8 cellular contexts compared by ENCODE assay signal in genomic region chr2:231057590-231057989, GRCh38. TPM values are rescaled to one million over a fixed set of nuclear protein-coding genes. Genes with fewer than 3 reads are reported as not detected.
DNase-seq lines count a peak whose midpoint lies in the region; ATAC-seq and TF ChIP-seq lines count a peak whose summit lies in the region.

No MANE protein-coding gene starts in this region.

- ATAC-seq in CD4-positive, CD25-positive, alpha-beta regulatory T cell (ENCODE audit: low read depth in 2 of 2) = no peak
- ATAC-seq in GM21619 (IDR thresholded peaks at IDR 0.05; ENCODE audit: unreplicated experiment) = no peak

- H3K4me1 Mint-ChIP-seq in CD4-positive, CD25-positive, alpha-beta regulatory T cell = peaks cover 17 to 58% (median 44%) of the 10 kb centered on the region in 4 donors
- peaks cover 29% of the 10 kb centered on the region for H3K4me1 Mint-ChIP-seq in nephron progenitor cell

- H3K27me3 ChIP-seq in CD4-positive, CD25-positive, alpha-beta regulatory T cell (ENCODE audit: control insufficient read depth, insufficient read depth, low read length) = peaks cover 1% of the 10 kb centered on the region
- no peaks in the 10 kb centered on the region for H3K27me3 ChIP-seq in dorsolateral prefrontal cortex

- peak overlapping the region; percentile 84 for H3K4me3 ChIP-seq in CD4-positive, CD25-positive, alpha-beta regulatory T cell (ENCODE audit: low read depth, low read length)
- H3K4me3 ChIP-seq in NB4 (ENCODE audit: low read depth, low read length) (peak overlapping the region; percentile 94), dorsolateral prefrontal cortex (peak overlapping the region; percentile 63 to 100 (median 96))

- intact Hi-C loops in dorsolateral prefrontal cortex (cut with DNase I) = loop anchor here in 1 of 2 donors (10.0 kb wide), 1 partner anchor 343 kb away; the partner anchor contains the start of gene CAB39

- no peak overlapping the region for H3K27ac ChIP-seq in CD4-positive, CD25-positive, alpha-beta regulatory T cell (ENCODE audit: insufficient read depth, low read length, poor library complexity, severe bottlenecking)
- H3K27ac ChIP-seq in dorsolateral prefrontal cortex = peak overlapping the region in 32 of 59 donors; percentile 93 to 100 (median 98)

- H3K36me3 Mint-ChIP-seq in CD4-positive, CD25-positive, alpha-beta regulatory T cell = peaks cover 9% of the 10 kb centered on the region
- peaks cover 16% of the 10 kb centered on the region for H3K36me3 Mint-ChIP-seq in nephron progenitor cell (ENCODE audit: low read depth)

- H3K27me3 Mint-ChIP-seq in CD4-positive, CD25-positive, alpha-beta regulatory T cell = peaks cover 26% of the 10 kb centered on the region
- peaks cover 14% of the 10 kb centered on the region for H3K27me3 Mint-ChIP-seq in nephron progenitor cell (ENCODE audit: low read depth, poor library complexity)

- H3K36me3 ChIP-seq in CD4-positive, CD25-positive, alpha-beta regulatory T cell (ENCODE audit: control insufficient read depth, insufficient read depth, low read length) = peaks cover 14% of the 10 kb centered on the region

- no peaks in the 10 kb centered on the region for H3K9me3 ChIP-seq in CD4-positive, CD25-positive, alpha-beta regulatory T cell (ENCODE audit: control insufficient read depth in 2 of 2, low read length in 2 of 2)

- TF ChIP-seq CTCF in NB4 (IDR thresholded peaks at IDR 0.05; ENCODE audit: low read depth, low read length) = no peak
- no peak for TF ChIP-seq CTCF in dorsolateral prefrontal cortex (IDR thresholded peaks at IDR 0.05 in 54 of 56, conservative IDR thresholded peaks at IDR 0.05 in 2 of 56; ENCODE audit: low read depth in 1 of 56, partially characterized antibody in 56 of 56)
- no peak for TF ChIP-seq CTCF in nephron progenitor cell (IDR thresholded peaks at IDR 0.05)
- TF ChIP-seq CTCF in GM10266 (IDR thresholded peaks at IDR 0.05; ENCODE audit: control insufficient read depth, insufficient read depth, low read depth, missing control alignments) = no peak

- peaks cover 36% of the 10 kb centered on the region for H3K4me1 ChIP-seq in CD4-positive, CD25-positive, alpha-beta regulatory T cell (ENCODE audit: control insufficient read depth, insufficient read depth, low read length, poor library complexity, severe bottlenecking)

- H3K27ac Mint-ChIP-seq in CD4-positive, CD25-positive, alpha-beta regulatory T cell = peak overlapping the region; percentile 74 to 82 (median 77)
- H3K27ac Mint-ChIP-seq in nephron progenitor cell = peak overlapping the region; percentile 90

- TF ChIP-seq POLR2A in NB4 (IDR thresholded peaks at IDR 0.05; ENCODE audit: extremely low read depth, insufficient read length) = no peak

- H3K4me3 Mint-ChIP-seq in CD4-positive, CD25-positive, alpha-beta regulatory T cell = peak overlapping the region; percentile 86 to 99 (median 98)
- peak overlapping the region; percentile 96 for H3K4me3 Mint-ChIP-seq in nephron progenitor cell

- H3K9me3 Mint-ChIP-seq in CD4-positive, CD25-positive, alpha-beta regulatory T cell = no peaks in the 10 kb centered on the region
- H3K9me3 Mint-ChIP-seq in nephron progenitor cell = no peaks in the 10 kb centered on the region

- DNase-seq in CD4-positive, CD25-positive, alpha-beta regulatory T cell = peak in 1 of 3 donors; percentile 14
- DNase-seq in NB4 (ENCODE audit: low read depth) = no peak
- no peak for DNase-seq in dorsolateral prefrontal cortex
- no peak for DNase-seq in nephron progenitor cell
- no peak for DNase-seq in DMS79 treated with DMSO at 0.1 percent for 48 hours (lab: John Stamatoyannopoulos, UW)
- DNase-seq in GM10266 (ENCODE audit: extremely low spot score) = no peak
- no peak for DNase-seq in HCEC 1CT

RNA-seq across cellular contexts. Expression of gene PSMD1, which starts 0.9 kb away (rescaled TPM):
- total RNA-seq in CD4-positive, CD25-positive, alpha-beta regulatory T cell = 45.0 TPM
- 10 to 100 TPM; 48.6 to 70.7 (median 61.9) TPM for polyA plus RNA-seq in CD4-positive, CD25-positive, alpha-beta regulatory T cell
- total RNA-seq in dorsolateral prefrontal cortex = 100 to 1,000 TPM in 101 of 120 experiments, 10 to 100 TPM in 19; 86.5 to 175 (median 121) TPM

RNA-seq across cellular contexts. Expression of gene C2orf72, which starts 20.3 kb away (rescaled TPM):
- total RNA-seq in CD4-positive, CD25-positive, alpha-beta regulatory T cell = not detected
- polyA plus RNA-seq in CD4-positive, CD25-positive, alpha-beta regulatory T cell = not detected
- 100 to 1,000 TPM in 9 of 120 experiments, 10 to 100 TPM in 111; 46.0 to 121 (median 74.5) TPM for total RNA-seq in dorsolateral prefrontal cortex

Comparison
In these comparisons a context has a peak if more than half of its experiments do, and no peak if none do; other contexts are left out.
1. RNA of gene C2orf72, which starts 20.3 kb away (total RNA-seq): 46.0 to 121 TPM in dorsolateral prefrontal cortex; not detected in CD4-positive, CD25-positive, alpha-beta regulatory T cell (single experiment); every median in the first group is over 10 times any median in the second.
2. Peak in every context shown above with its lines, with median percentiles within 50 percentile points of each other: H3K4me3 ChIP-seq.